ENCODE assay signal across 12 cellular contexts in the genomic region with DNA sequence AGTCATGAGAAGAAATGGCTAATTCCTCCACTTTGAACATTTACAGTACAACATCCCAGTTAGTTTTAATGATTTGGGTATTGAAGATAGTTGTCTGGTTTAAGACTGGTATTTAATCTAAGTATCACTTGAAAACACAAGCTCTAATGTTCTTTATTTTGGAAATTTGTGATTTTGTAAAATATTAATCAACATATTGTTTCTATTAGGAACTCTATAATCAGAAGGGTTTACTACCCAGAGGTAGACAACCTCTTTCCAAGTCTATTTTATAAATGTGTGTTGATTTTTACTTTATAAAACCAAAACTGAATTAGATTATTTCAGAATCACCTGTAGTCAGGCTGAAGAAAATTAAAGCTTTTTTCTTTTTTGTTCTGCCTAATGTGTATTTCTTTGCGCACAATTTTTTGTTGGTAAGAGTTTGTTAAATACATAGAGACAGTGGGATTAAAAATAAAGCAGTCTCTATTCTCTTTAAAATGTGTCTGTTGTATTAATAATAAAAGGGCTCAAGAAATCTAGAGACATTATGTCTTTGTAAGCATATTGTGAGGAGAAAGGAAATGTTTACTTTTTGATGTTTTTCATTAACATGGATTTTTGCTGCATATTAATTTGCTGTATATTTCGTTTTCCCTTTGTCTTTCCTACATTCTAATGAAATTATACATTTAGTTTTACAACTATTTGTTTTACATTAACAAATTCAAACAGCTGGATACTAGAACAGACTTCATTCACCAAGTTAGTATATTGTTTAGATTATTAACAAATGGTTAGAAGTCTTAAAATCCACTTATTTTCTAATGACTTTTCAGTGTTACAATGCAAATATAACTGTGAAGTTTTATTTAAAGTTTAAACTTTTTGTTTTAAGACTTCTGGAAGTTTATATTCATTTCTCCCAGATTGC. TPM values are rescaled to one million over a fixed set of nuclear protein-coding genes. Genes with fewer than 3 reads are reported as not detected.
DNase-seq lines count a peak whose midpoint lies in the region; ATAC-seq and TF ChIP-seq lines count a peak whose summit lies in the region.
"Had no signal": no experiment of that assay in that cellular context is flagged by ENCODE, and none has a peak within 500 bp of the region (broad histone marks: within the 10 kb centered on the region; RNA-seq: fewer than 3 reads in every experiment).

No MANE protein-coding gene starts in this region.

- H3K9ac ChIP-seq in HCT116 (ENCODE audit: low read length) (no peak overlapping the region), mesenchymal stem cell (ENCODE audit: low read length) (peak overlapping the region; percentile 98)

- TF ChIP-seq EP300 in esophagus muscularis mucosa (IDR thresholded peaks at IDR 0.05), result no peak

- H2BK120ac ChIP-seq in mesenchymal stem cell (ENCODE audit: low read depth, low read length), result no peak overlapping the region

- peaks cover 29% of the 10 kb centered on the region for H3K79me1 ChIP-seq in mesenchymal stem cell (replicated peaks; ENCODE audit: low read length, poor library complexity, severe bottlenecking)

- no peak overlapping the region for H3K4me3 ChIP-seq in HCT116 (replicated peaks in 1 of 2; ENCODE audit: low read depth in 1 of 2, low read length in 2 of 2)
- H3K4me3 ChIP-seq in mesenchymal stem cell (ENCODE audit: insufficient read depth in 1 of 2, low read depth in 1 of 2, low read length in 2 of 2), result peak overlapping the region in 1 of 2 experiments; percentile 93
- no peak overlapping the region for H3K4me3 ChIP-seq in esophagus muscularis mucosa

- no TSS peak for BruUV-seq in HCT116 (replicated peaks; lab: Mats Ljungman, UMichigan)

- H3K23ac ChIP-seq in mesenchymal stem cell (ENCODE audit: low read length in 2 of 2), result no peak overlapping the region

- H2BK5ac ChIP-seq in mesenchymal stem cell (ENCODE audit: low read depth, low read length, poor library complexity, severe bottlenecking), result no peak overlapping the region

- peak overlapping the region; percentile 100 for H3K27ac Mint-ChIP-seq in CD4-positive, alpha-beta T cell
- H3K27ac Mint-ChIP-seq in activated T-helper 17 cell treated with anti-CD3 and anti-CD28 coated beads, Interleukin-2, amount 50 U/mL, for 72 hours, result peak overlapping the region; percentile 97

- peaks cover 82% of the 10 kb centered on the region for H3K4me1 Mint-ChIP-seq in CD4-positive, alpha-beta T cell (ENCODE audit: low read depth)
- H3K4me1 Mint-ChIP-seq in activated T-helper 17 cell treated with anti-CD3 and anti-CD28 coated beads, Interleukin-2, amount 50 U/mL, for 72 hours, result peaks cover 29% of the 10 kb centered on the region

- no peak for TF ChIP-seq RAD21 in HCT116 (IDR thresholded peaks at IDR 0.05; ENCODE audit: low read depth)

- H4K8ac ChIP-seq in mesenchymal stem cell (ENCODE audit: low read length), result no peak overlapping the region

- no peak overlapping the region for H2AK5ac ChIP-seq in mesenchymal stem cell (ENCODE audit: low read length, severe bottlenecking)

- CTCF ChIA-PET in CD4-positive, alpha-beta T cell (lab: Charles Lee), result interaction anchor here (1.0 to 7.0 kb wide), 3 partner anchors 8 to 345 kb away, joined by 3 to 52 read pairs (median 3); no protein-coding TSS in a partner anchor
- CTCF ChIA-PET in HCT116 (lab: Charles Lee), result interaction anchor here (1.0 to 2.1 kb wide), 2 partner anchors 9 to 38 kb away, joined by 3 to 6 read pairs; no protein-coding TSS in a partner anchor

- no peak overlapping the region for H3K27ac ChIP-seq in CD4-positive, alpha-beta T cell (ENCODE audit: low read depth, low read length)
- H3K27ac ChIP-seq in HCT116 (ENCODE audit: low read depth, low read length), result no peak overlapping the region
- H3K27ac ChIP-seq in mesenchymal stem cell (ENCODE audit: low read length, poor library complexity, severe bottlenecking), result no peak overlapping the region
- H3K27ac ChIP-seq in esophagus muscularis mucosa (replicated peaks in 1 of 4), result no peak overlapping the region

- H4K20me1 ChIP-seq in HCT116 (ENCODE audit: insufficient read depth), result no peaks in the 10 kb centered on the region

- no peaks in the 10 kb centered on the region for H3K9me3 Mint-ChIP-seq in CD4-positive, alpha-beta T cell
- H3K9me3 Mint-ChIP-seq in activated T-helper 17 cell treated with anti-CD3 and anti-CD28 coated beads, Interleukin-2, amount 50 U/mL, for 72 hours, result no peaks in the 10 kb centered on the region
- H3K9me3 Mint-ChIP-seq: T-helper 1 cell treated with Interleukin-12 subunit alpha and Interleukin-12 subunit beta and Interleukin-4 antibody, amounts not matched to agents 30 μg/mL and 1 μg/mL, for 36 hours had no signal

- no CpG with 5 or more reads among the region's 2 CpGs for WGBS in mesenchymal stem cell
- WGBS in esophagus muscularis mucosa, result 91% methylated on average over 2 of the region's 2 CpGs

- H3K4me2 ChIP-seq in HCT116 (ENCODE audit: low read length) (peak overlapping the region; percentile 95; the same call in 1 of the 2 replicates), mesenchymal stem cell (ENCODE audit: low read length, poor library complexity, severe bottlenecking) (no peak overlapping the region)

- RAD21 ChIA-PET in HCT116 (lab: Charles Lee; ENCODE audit: low non-redundant PET in 1 of 2, low total read pairs in 2 of 2, uncharacterized antibody in 2 of 2, unreplicated experiment in 2 of 2), result no interaction called here

- H3K4me1 ChIP-seq in HCT116 (ENCODE audit: control insufficient read depth in 1 of 2, insufficient read depth in 2 of 2, low read length in 2 of 2) (peaks cover 14 to 51% of the 10 kb centered on the region in 2 experiments), mesenchymal stem cell (ENCODE audit: control insufficient read depth, insufficient read depth, low read depth, low read length) (peaks cover 31% of the 10 kb centered on the region), esophagus muscularis mucosa (peaks cover 34 to 75% (median 64%) of the 10 kb centered on the region in 4 donors)

- H3K36me3 ChIP-seq in HCT116 (ENCODE audit: control insufficient read depth in 1 of 2, insufficient read depth in 2 of 2, low read length in 2 of 2), result no peaks in the 10 kb centered on the region
- no peaks in the 10 kb centered on the region for H3K36me3 ChIP-seq in mesenchymal stem cell (ENCODE audit: control insufficient read depth in 1 of 2, insufficient read depth in 2 of 2, low read depth in 1 of 2, low read length in 2 of 2)
- H3K36me3 ChIP-seq in esophagus muscularis mucosa, result no peaks in the 10 kb centered on the region
- H3K36me3 ChIP-seq: upper lobe of left lung had no signal

- peaks cover 6% of the 10 kb centered on the region for H3K27me3 Mint-ChIP-seq in CD4-positive, alpha-beta T cell
- H3K27me3 Mint-ChIP-seq in activated T-helper 17 cell treated with anti-CD3 and anti-CD28 coated beads, Interleukin-2, amount 50 U/mL, for 72 hours, result no peaks in the 10 kb centered on the region

- no peaks in the 10 kb centered on the region for H3K9me3 ChIP-seq in CD4-positive, alpha-beta T cell (ENCODE audit: control insufficient read depth, low read length)
- H3K9me3 ChIP-seq in HCT116 (ENCODE audit: control insufficient read depth in 1 of 2, insufficient read depth in 1 of 2, low read depth in 1 of 2, low read length in 2 of 2), result no peaks in the 10 kb centered on the region
- H3K9me3 ChIP-seq in mesenchymal stem cell (ENCODE audit: control insufficient read depth, low read length), result no peaks in the 10 kb centered on the region
- H3K9me3 ChIP-seq in esophagus muscularis mucosa, result no peaks in the 10 kb centered on the region

- H2AFZ ChIP-seq in HCT116 (ENCODE audit: low read depth, low read length, poor library complexity, severe bottlenecking) (no peak overlapping the region), mesenchymal stem cell (ENCODE audit: low read depth, low read length) (no peak overlapping the region)

- H2BK12ac ChIP-seq in mesenchymal stem cell (ENCODE audit: low read length in 2 of 2), result no peak overlapping the region

- POLR2A ChIA-PET in CD4-positive, alpha-beta T cell (lab: Charles Lee), result interaction anchor here (0.7 to 5.0 kb wide), 4 partner anchors 8 to 460 kb away, joined by 3 to 63 read pairs (median 3); no protein-coding TSS in a partner anchor
- POLR2A ChIA-PET in HCT116 (lab: Charles Lee), result no interaction called here

- TF ChIP-seq POLR2A in HCT116 (IDR thresholded peaks at IDR 0.05; ENCODE audit: borderline replicate concordance, extremely low read depth, insufficient read depth, insufficient read length) (no peak), esophagus muscularis mucosa (IDR thresholded peaks at IDR 0.05; ENCODE audit: low read depth) (no peak)

- H2BK15ac ChIP-seq in mesenchymal stem cell (ENCODE audit: low read depth, poor library complexity, severe bottlenecking), result no peak overlapping the region

- H4K91ac ChIP-seq in mesenchymal stem cell (ENCODE audit: low read length), result no peak overlapping the region

- no peak for DNase-seq in CD4-positive, alpha-beta T cell
- DNase-seq in HCT116 (ENCODE audit: low read depth, low spot score) (no peak), mesenchymal stem cell (peak; percentile 47), NCI-H187 treated with DMSO at 0.1 percent for 48 hours (lab: John Stamatoyannopoulos, UW) (no peak), esophagus muscularis mucosa (ENCODE audit: extremely low spot score) (no peak), NCI-H1092 treated with DMSO at 0.1 percent for 48 hours (lab: John Stamatoyannopoulos, UW) (no peak)
- DNase-seq: NCI-H1092, NCI-H774 had no signal

- no peak for TF ChIP-seq CTCF in CD4-positive, alpha-beta T cell (IDR thresholded peaks at IDR 0.05)
- no peak for TF ChIP-seq CTCF in HCT116 (IDR thresholded peaks at IDR 0.05 in 2 of 3, conservative IDR thresholded peaks at IDR 0.05 in 1 of 3; ENCODE audit: borderline replicate concordance in 1 of 3, insufficient read depth in 1 of 3, low read depth in 2 of 3, low read length in 2 of 3)
- no peak for TF ChIP-seq CTCF in esophagus muscularis mucosa (IDR thresholded peaks at IDR 0.05)

- H3K4me3 Mint-ChIP-seq in CD4-positive, alpha-beta T cell, result peak overlapping the region; percentile 96
- H3K4me3 Mint-ChIP-seq in activated T-helper 17 cell treated with anti-CD3 and anti-CD28 coated beads, Interleukin-2, amount 50 U/mL, for 72 hours, result peak overlapping the region; percentile 100

- no peak overlapping the region for H3K4ac ChIP-seq in mesenchymal stem cell (ENCODE audit: low read depth in 1 of 2, low read length in 2 of 2)

- H3K79me2 ChIP-seq in HCT116 (ENCODE audit: insufficient read depth, low read length), result peaks cover 63% of the 10 kb centered on the region

- H3K18ac ChIP-seq in mesenchymal stem cell (ENCODE audit: low read depth in 1 of 2, low read length in 2 of 2), result no peak overlapping the region

- H3K27me3 ChIP-seq in CD4-positive, alpha-beta T cell (ENCODE audit: control insufficient read depth, insufficient read depth, low read length), result peaks cover 10% of the 10 kb centered on the region
- H3K27me3 ChIP-seq in HCT116 (ENCODE audit: insufficient read depth, low read length) (no peaks in the 10 kb centered on the region), mesenchymal stem cell (ENCODE audit: control insufficient read depth in 1 of 2, insufficient read depth in 1 of 2, low read length in 2 of 2) (peaks cover 0 to 39% of the 10 kb centered on the region in 2 experiments), esophagus muscularis mucosa (no peaks in the 10 kb centered on the region)
- H3K27me3 ChIP-seq: upper lobe of left lung had no signal

- no peaks in the 10 kb centered on the region for H3K9me2 ChIP-seq in HCT116 (ENCODE audit: insufficient read depth)

- H3K36me3 Mint-ChIP-seq in CD4-positive, alpha-beta T cell (ENCODE audit: low read depth), result peaks cover 26% of the 10 kb centered on the region
- H3K36me3 Mint-ChIP-seq in activated T-helper 17 cell treated with anti-CD3 and anti-CD28 coated beads, Interleukin-2, amount 50 U/mL, for 72 hours (ENCODE audit: low read depth), result peaks cover 30% of the 10 kb centered on the region

- intact Hi-C loops in CD4-positive, alpha-beta T cell (cut with DNase I, micrococcal nuclease), result loop anchor here (2.0 to 10.0 kb wide), 12 partner anchors 32 to 1535 kb away; a partner anchor contains a TSS
- intact Hi-C loops in HCT116 (cut with micrococcal nuclease) (no loop called here), esophagus muscularis mucosa (cut with DNase I) (loop anchor here (5.0 kb wide), 1 partner anchor 37 kb away; no protein-coding TSS in a partner anchor)

- H3K14ac ChIP-seq in mesenchymal stem cell (ENCODE audit: low read length in 2 of 2), result no peak overlapping the region

- ATAC-seq in CD4-positive, alpha-beta T cell (ENCODE audit: poor library complexity), result no peak
- no peak for ATAC-seq in HCT116
- ATAC-seq in activated T-helper 17 cell treated with anti-CD3 and anti-CD28 coated beads, Interleukin-2, amount 50 U/mL, for 72 hours (replicated peaks), result no peak
- ATAC-seq in GM19324 (IDR thresholded peaks at IDR 0.05; ENCODE audit: low FRiP score, unreplicated experiment), result no peak

RNA-seq across cellular contexts. Expression of a gene that starts 3.8 kb away (rescaled TPM):
- total RNA-seq in CD4-positive, alpha-beta T cell, result 1 to 10 TPM; 7.0 to 7.9 TPM
- total RNA-seq in HCT116 (2021; ENCODE audit: unreplicated experiment) (15.2 TPM), esophagus muscularis mucosa (10 to 100 TPM; 31.8 to 46.5 (median 43.5) TPM)
- polyA plus RNA-seq in HCT116 (2012), result 3.9 and 5.3 TPM in 2 replicates
- total RNA-seq in activated T-helper 17 cell treated with anti-CD3 and anti-CD28 coated beads, Interleukin-2, amount 50 U/mL, for 72 hours, result 10 to 100 TPM; 11.1 to 14.3 TPM
- polyA plus RNA-seq in mesenchymal stem cell (2013, experiment 1 of 2), result 4.3 TPM
- 4.3 TPM for polyA plus RNA-seq in mesenchymal stem cell (2013, experiment 2 of 2)

RNA-seq across cellular contexts. Expression of a gene that starts 15.7 kb away (rescaled TPM):
- 1 to 10 TPM; 1.5 TPM for total RNA-seq in CD4-positive, alpha-beta T cell
- total RNA-seq in HCT116 (2021; ENCODE audit: unreplicated experiment) (5.2 TPM), esophagus muscularis mucosa (10 to 100 TPM; 17.6 to 31.9 (median 27.3) TPM)
- 1.4 and 2.4 TPM in 2 replicates for polyA plus RNA-seq in HCT116 (2012)
- 1 to 10 TPM; 2.4 to 6.7 TPM for total RNA-seq in activated T-helper 17 cell treated with anti-CD3 and anti-CD28 coated beads, Interleukin-2, amount 50 U/mL, for 72 hours
- 0.98 TPM for polyA plus RNA-seq in mesenchymal stem cell (2013, experiment 1 of 2)
- polyA plus RNA-seq in mesenchymal stem cell (2013, experiment 2 of 2), result 1.0 TPM
